11 cellular contexts compared by ENCODE assay signal in genomic region chr17:39663340-39663687, GRCh38. TPM values are rescaled to one million over a fixed set of nuclear protein-coding genes. Genes with fewer than 3 reads are reported as not detected.
DNase-seq lines count a peak whose midpoint lies in the region; ATAC-seq, FAIRE-seq and TF ChIP-seq lines count a peak whose summit lies in the region.
"Had no signal": no experiment of that assay in that cellular context is flagged by ENCODE, and none has a peak within 500 bp of the region (broad histone marks: within the 10 kb centered on the region; RNA-seq: fewer than 3 reads in every experiment).

No MANE protein-coding gene starts in this region.

- TF ChIP-seq EP300 in HepG2 (IDR thresholded peaks at IDR 0.05; ENCODE audit: low read depth in 2 of 2, low read length in 2 of 2) (no peak), HepG2 (CRISPR knock-in tag; IDR thresholded peaks at IDR 0.05; ENCODE audit: borderline replicate concordance) (no peak)

- no peak for FAIRE-seq in HepG2 (lab: Jason Lieb, UNC)

- H4K20me1 ChIP-seq in HepG2 (ENCODE audit: insufficient read depth, low read length): no peaks in the 10 kb centered on the region

- ATAC-seq in HepG2 (no peak), right lobe of liver (no peak), lower lobe of right lung (no peak)

- H3K79me2 ChIP-seq in HepG2 (ENCODE audit: insufficient read depth, low read length): no peaks in the 10 kb centered on the region

- POLR2A ChIA-PET in HepG2 (lab: Yijun Ruan, JAX): interaction anchor here (0.8 to 1.8 kb wide), 5 partner anchors 9 to 90 kb away, joined by 3 to 5 read pairs (median 3); no protein-coding TSS in a partner anchor

- BruUV-seq in HepG2 (replicated peaks; lab: Mats Ljungman, UMichigan): no TSS peak

- intact Hi-C loops in HepG2 (cut with micrococcal nuclease; ENCODE audit: unreplicated experiment) (no loop called here), right lobe of liver (cut with DNase I) (no loop called here), lower lobe of right lung (cut with DNase I) (no loop called here), spleen (cut with DNase I; ENCODE audit: low total_unique reads) (no loop called here)

- no peak for DNase-seq in HepG2 (ENCODE audit: low spot score)
- no peak for DNase-seq in right lobe of liver
- no peak for DNase-seq in lower lobe of right lung
- DNase-seq in NCI-H146 (lab: John Stamatoyannopoulos, UW): no peak
- DNase-seq in spleen: no peak
- DNase-seq in activated CD4-positive, alpha-beta T cell treated with anti-CD3 and anti-CD28 coated beads, Interleukin-2, amount 50 U/mL, for 1 hour: no peak
- DNase-seq: activated naive CD8-positive, alpha-beta T cell treated with anti-CD3 and anti-CD28 coated beads for 36 hours; DMS79; MV-4-11; ovary; uterus had no signal

- no peak overlapping the region for H3K9ac ChIP-seq in HepG2 (ENCODE audit: insufficient read depth, low read depth, low read length)

- H3K9me3 ChIP-seq in HepG2 (ENCODE audit: low read length) (no peaks in the 10 kb centered on the region), right lobe of liver (no peaks in the 10 kb centered on the region), lower lobe of right lung (no peaks in the 10 kb centered on the region), spleen (no peaks in the 10 kb centered on the region)
- H3K9me3 ChIP-seq: ovary, uterus had no signal

- no peak for TF ChIP-seq CTCF in HepG2 (CRISPR knock-in tag; IDR thresholded peaks at IDR 0.05)
- no peak for TF ChIP-seq CTCF in right lobe of liver (IDR thresholded peaks at IDR 0.05)
- TF ChIP-seq CTCF in lower lobe of right lung (IDR thresholded peaks at IDR 0.05): no peak
- TF ChIP-seq CTCF in spleen (IDR thresholded peaks at IDR 0.05 in 8 of 11, conservative IDR thresholded peaks at IDR 0.05 in 3 of 11): no peak

- peaks cover 5 to 23% of the 10 kb centered on the region in 2 experiments for H3K27me3 ChIP-seq in HepG2 (ENCODE audit: control insufficient read depth in 1 of 2, insufficient read depth in 2 of 2, low read length in 2 of 2)
- H3K27me3 ChIP-seq in right lobe of liver: no peaks in the 10 kb centered on the region
- H3K27me3 ChIP-seq in lower lobe of right lung (ENCODE audit: low read depth): peaks cover 24% of the 10 kb centered on the region
- peaks cover 0 to 37% (median 21%) of the 10 kb centered on the region in 7 donors for H3K27me3 ChIP-seq in spleen (replicated peaks in 1 of 7)
- H3K27me3 ChIP-seq: ovary had no signal

- H2AFZ ChIP-seq in HepG2 (ENCODE audit: low read length): no peak overlapping the region

- TF ChIP-seq POLR2A in HepG2 (IDR thresholded peaks at IDR 0.05; ENCODE audit: insufficient read depth in 1 of 2, low read depth in 2 of 2, low read length in 2 of 2) (no peak), right lobe of liver (IDR thresholded peaks at IDR 0.05) (no peak), spleen (IDR thresholded peaks at IDR 0.05) (no peak)

- TF ChIP-seq RAD21 in HepG2 (CRISPR knock-in tag; IDR thresholded peaks at IDR 0.05): no peak

- H3K27ac ChIP-seq in HepG2 (ENCODE audit: extremely low read length, insufficient read depth, low read length) (no peak overlapping the region), right lobe of liver (no peak overlapping the region), lower lobe of right lung (peak overlapping the region; percentile 85), spleen (no peak overlapping the region)
- H3K27ac ChIP-seq: ovary had no signal

- in situ Hi-C loops in HepG2 (cut with HindIII; ENCODE audit: extremely low pct_ligation_motif_present, low pct_unique_long_range_greater_than_20kb): no loop called here

- H3K4me1 ChIP-seq in HepG2 (ENCODE audit: insufficient read depth, low read length) (peaks cover 49% of the 10 kb centered on the region), right lobe of liver (peaks cover 0 to 45% (median 21%) of the 10 kb centered on the region in 4 donors), lower lobe of right lung (peaks cover 87% of the 10 kb centered on the region), spleen (peaks cover 0 to 84% (median 41%) of the 10 kb centered on the region in 6 donors)

- H3K4me2 ChIP-seq in HepG2 (ENCODE audit: low read depth, low read length): peak overlapping the region; percentile 59

- CTCF ChIA-PET in HepG2 (lab: Yijun Ruan, JAX; ENCODE audit: low intra/inter-chr PET ratio, low total read pairs): interaction anchor here (3.6 kb wide), 1 partner anchor 41 kb away, joined by 22 read pairs; no protein-coding TSS in a partner anchor

- WGBS in HepG2 (ENCODE audit: low lambda C conversion rate): 49% methylated on average over 4 of the region's 4 CpGs
- WGBS in right lobe of liver (ENCODE audit: insufficient coverage, low coverage, low lambda C conversion rate, missing lambda C conversion rate): 20% methylated on average over 3 of the region's 4 CpGs
- WGBS in spleen, 5 donors: 64 to 82% (median 74%) methylated on average over 4 of the region's 4 CpGs

- peaks cover 21 to 24% of the 10 kb centered on the region in 2 experiments; a peak in 4 of 5 replicates for H3K36me3 ChIP-seq in HepG2 (replicated peaks in 1 of 2; ENCODE audit: control insufficient read depth in 1 of 2, insufficient read depth in 2 of 2, low read length in 2 of 2)
- H3K36me3 ChIP-seq in right lobe of liver: no peaks in the 10 kb centered on the region
- H3K36me3 ChIP-seq in lower lobe of right lung: peaks cover 48% of the 10 kb centered on the region
- peaks cover 0 to 60% (median 44%) of the 10 kb centered on the region in 6 donors for H3K36me3 ChIP-seq in spleen
- H3K36me3 ChIP-seq: ovary, uterus had no signal

- H3K4me3 ChIP-seq in HepG2 (replicated peaks in 1 of 3; ENCODE audit: insufficient read depth in 1 of 3, low read depth in 2 of 3, low read length in 3 of 3): no peak overlapping the region; a peak in 1 of 6 replicates
- no peak overlapping the region for H3K4me3 ChIP-seq in right lobe of liver
- H3K4me3 ChIP-seq in lower lobe of right lung: no peak overlapping the region
- no peak overlapping the region for H3K4me3 ChIP-seq in spleen
- H3K4me3 ChIP-seq: ovary, uterus had no signal

RNA-seq across cellular contexts. Expression of gene TCAP, which starts 1.8 kb away (rescaled TPM):
- total RNA-seq in HepG2 (2016; rRNA removed; fragmentation: Illumina TruSeq; extraction: Trizol): 0.14 and 0.24 TPM in 2 replicates
- not detected in 2 replicates for total RNA-seq in HepG2 (2016; cell fraction: cytosol; rRNA removed; fragmentation: Illumina TruSeq; extraction: Trizol; ENCODE audit: low read depth)
- 0.26 TPM in 1 of 2 replicates, not detected in the other for total RNA-seq in HepG2 (2016; cell fraction: insoluble cytoplasmic fraction; rRNA removed; fragmentation: Illumina TruSeq; extraction: Trizol)
- 0.06 TPM in 1 of 2 replicates, not detected in the other for total RNA-seq in HepG2 (2016; cell fraction: membrane; rRNA removed; fragmentation: Illumina TruSeq; extraction: Trizol)
- 0.56 and 0.84 TPM in 2 replicates for total RNA-seq in HepG2 (2016; cell fraction: nucleus; rRNA removed; fragmentation: Illumina TruSeq; extraction: Trizol)
- polyA plus RNA-seq in HepG2 (2011; rRNA removed): 0.65 and 0.84 TPM in 2 replicates
- polyA plus RNA-seq in HepG2 (2011; cell fraction: cytosol; rRNA removed): 0.15 and 0.35 TPM in 2 replicates
- 6.0 and 8.8 TPM in 2 replicates for polyA plus RNA-seq in HepG2 (2011; cell fraction: nucleus; rRNA removed)
- 0.43 and 2.1 TPM in 2 replicates for polyA plus RNA-seq in HepG2 (2012)
- polyA plus RNA-seq in HepG2 (2016; cell fraction: cytosol; fragmentation: Illumina TruSeq; extraction: Trizol; ENCODE audit: low read depth): not detected in 2 replicates
- 0.19 TPM in 1 of 2 replicates, not detected in the other for polyA plus RNA-seq in HepG2 (2016; cell fraction: insoluble cytoplasmic fraction; fragmentation: Illumina TruSeq; extraction: Trizol; ENCODE audit: low read depth)
- polyA plus RNA-seq in HepG2 (2016; cell fraction: membrane; fragmentation: Illumina TruSeq; extraction: Trizol; ENCODE audit: low read depth): not detected in 2 replicates
- polyA plus RNA-seq in HepG2 (2016; cell fraction: nucleus; fragmentation: Illumina TruSeq; extraction: Trizol; ENCODE audit: insufficient read depth, low read depth): 0.51 and 0.85 TPM in 2 replicates
- polyA minus RNA-seq in HepG2 (2011; rRNA and poly(A)+ RNA removed; ENCODE audit: low replicate concordance): 2.2 and 2.6 TPM in 2 replicates
- polyA minus RNA-seq in HepG2 (2011; cell fraction: cytosol; rRNA and poly(A)+ RNA removed): not detected in 2 replicates
- polyA minus RNA-seq in HepG2 (2011; cell fraction: nucleus; rRNA and poly(A)+ RNA removed): 3.0 and 4.0 TPM in 2 replicates
- 1 to 10 TPM in 4 of 6 experiments, under 1 TPM in 2; 0.49 to 4.3 (median 1.1) TPM for total RNA-seq in right lobe of liver
- 3.7 TPM for total RNA-seq in lower lobe of right lung
- 1 to 10 TPM; 1.5 to 3.1 (median 2.2) TPM for total RNA-seq in spleen
- 1 to 10 TPM; 1.6 to 3.2 (median 2.0) TPM for polyA plus RNA-seq in spleen

RNA-seq across cellular contexts. Expression of gene PNMT, which starts 4.9 kb away (rescaled TPM):
- not detected in 2 replicates for total RNA-seq in HepG2 (2016; rRNA removed; fragmentation: Illumina TruSeq; extraction: Trizol)
- total RNA-seq in HepG2 (2016; cell fraction: cytosol; rRNA removed; fragmentation: Illumina TruSeq; extraction: Trizol; ENCODE audit: low read depth): not detected in 2 replicates
- total RNA-seq in HepG2 (2016; cell fraction: insoluble cytoplasmic fraction; rRNA removed; fragmentation: Illumina TruSeq; extraction: Trizol): not detected in 2 replicates
- total RNA-seq in HepG2 (2016; cell fraction: membrane; rRNA removed; fragmentation: Illumina TruSeq; extraction: Trizol): 0.17 TPM in 1 of 2 replicates, not detected in the other
- not detected in 2 replicates for total RNA-seq in HepG2 (2016; cell fraction: nucleus; rRNA removed; fragmentation: Illumina TruSeq; extraction: Trizol)
- polyA plus RNA-seq in HepG2 (2011; rRNA removed): 0.22 and 0.25 TPM in 2 replicates
- polyA plus RNA-seq in HepG2 (2011; cell fraction: cytosol; rRNA removed): 0.08 and 0.13 TPM in 2 replicates
- polyA plus RNA-seq in HepG2 (2011; cell fraction: nucleus; rRNA removed): 0.56 and 0.71 TPM in 2 replicates
- polyA plus RNA-seq in HepG2 (2012): 0.31 TPM in 1 of 2 replicates, not detected in the other
- 0.11 TPM in 1 of 2 replicates, not detected in the other for polyA plus RNA-seq in HepG2 (2016; cell fraction: cytosol; fragmentation: Illumina TruSeq; extraction: Trizol; ENCODE audit: low read depth)
- not detected in 2 replicates for polyA plus RNA-seq in HepG2 (2016; cell fraction: insoluble cytoplasmic fraction; fragmentation: Illumina TruSeq; extraction: Trizol; ENCODE audit: low read depth)
- polyA plus RNA-seq in HepG2 (2016; cell fraction: membrane; fragmentation: Illumina TruSeq; extraction: Trizol; ENCODE audit: low read depth): 0.15 TPM in 1 of 2 replicates, not detected in the other
- polyA plus RNA-seq in HepG2 (2016; cell fraction: nucleus; fragmentation: Illumina TruSeq; extraction: Trizol; ENCODE audit: insufficient read depth, low read depth): not detected in 2 replicates
- polyA minus RNA-seq in HepG2 (2011; rRNA and poly(A)+ RNA removed; ENCODE audit: low replicate concordance): not detected in 2 replicates
- not detected in 2 replicates for polyA minus RNA-seq in HepG2 (2011; cell fraction: cytosol; rRNA and poly(A)+ RNA removed)
- polyA minus RNA-seq in HepG2 (2011; cell fraction: nucleus; rRNA and poly(A)+ RNA removed): not detected in 2 replicates
- total RNA-seq in right lobe of liver: under 1 TPM in 2 of 6 experiments, not detected in 4; 0.37 TPM
- total RNA-seq in lower lobe of right lung: 3.9 TPM
- total RNA-seq in spleen: 1 to 10 TPM in 1 of 7 donors, under 1 TPM in 2, not detected in 4; 0.47 to 2.4 (median 0.51) TPM
- polyA plus RNA-seq in spleen: under 1 TPM; 0.28 to 0.93 (median 0.80) TPM
- total RNA-seq: activated naive CD8-positive, alpha-beta T cell treated with anti-CD3 and anti-CD28 coated beads for 36 hours had no signal

RNA-seq across cellular contexts. Expression of gene PGAP3, which starts 24.5 kb away (rescaled TPM):
- total RNA-seq in HepG2 (2016; rRNA removed; fragmentation: Illumina TruSeq; extraction: Trizol) (5.1 and 11.9 TPM in 2 replicates), right lobe of liver (10 to 100 TPM in 5 of 6 experiments, 1 to 10 TPM in 1; 9.7 to 25.7 (median 18.3) TPM), lower lobe of right lung (20.7 TPM), spleen (10 to 100 TPM; 15.5 to 27.4 (median 20.7) TPM)
- 1.1 and 1.5 TPM in 2 replicates for total RNA-seq in HepG2 (2016; cell fraction: cytosol; rRNA removed; fragmentation: Illumina TruSeq; extraction: Trizol; ENCODE audit: low read depth)
- 3.5 and 11.4 TPM in 2 replicates for total RNA-seq in HepG2 (2016; cell fraction: insoluble cytoplasmic fraction; rRNA removed; fragmentation: Illumina TruSeq; extraction: Trizol)
- total RNA-seq in HepG2 (2016; cell fraction: membrane; rRNA removed; fragmentation: Illumina TruSeq; extraction: Trizol): 3.2 and 3.3 TPM in 2 replicates
- total RNA-seq in HepG2 (2016; cell fraction: nucleus; rRNA removed; fragmentation: Illumina TruSeq; extraction: Trizol): 11.6 and 12.8 TPM in 2 replicates
- polyA plus RNA-seq in HepG2 (2011; rRNA removed) (14.6 and 21.2 TPM in 2 replicates), spleen (10 to 100 TPM; 11.5 to 21.3 (median 18.3) TPM)
- polyA plus RNA-seq in HepG2 (2011; cell fraction: cytosol; rRNA removed): 9.7 and 10.8 TPM in 2 replicates
- 53.0 and 67.8 TPM in 2 replicates for polyA plus RNA-seq in HepG2 (2011; cell fraction: nucleus; rRNA removed)
- 9.1 and 10.3 TPM in 2 replicates for polyA plus RNA-seq in HepG2 (2012)
- 0.93 and 0.97 TPM in 2 replicates for polyA plus RNA-seq in HepG2 (2016; cell fraction: cytosol; fragmentation: Illumina TruSeq; extraction: Trizol; ENCODE audit: low read depth)
- polyA plus RNA-seq in HepG2 (2016; cell fraction: insoluble cytoplasmic fraction; fragmentation: Illumina TruSeq; extraction: Trizol; ENCODE audit: low read depth): 4.1 and 5.4 TPM in 2 replicates
- polyA plus RNA-seq in HepG2 (2016; cell fraction: membrane; fragmentation: Illumina TruSeq; extraction: Trizol; ENCODE audit: low read depth): 2.1 and 2.4 TPM in 2 replicates
- polyA plus RNA-seq in HepG2 (2016; cell fraction: nucleus; fragmentation: Illumina TruSeq; extraction: Trizol; ENCODE audit: insufficient read depth, low read depth): 23.4 and 28.3 TPM in 2 replicates
- 12.0 and 44.9 TPM in 2 replicates for polyA minus RNA-seq in HepG2 (2011; rRNA and poly(A)+ RNA removed; ENCODE audit: low replicate concordance)
- 5.6 and 8.2 TPM in 2 replicates for polyA minus RNA-seq in HepG2 (2011; cell fraction: cytosol; rRNA and poly(A)+ RNA removed)
- polyA minus RNA-seq in HepG2 (2011; cell fraction: nucleus; rRNA and poly(A)+ RNA removed): 8.2 and 9.7 TPM in 2 replicates

RNA-seq across cellular contexts. Expression of gene STARD3, which starts 26.4 kb away (rescaled TPM):
- total RNA-seq in HepG2 (2016; rRNA removed; fragmentation: Illumina TruSeq; extraction: Trizol) (17.2 and 34.6 TPM in 2 replicates), right lobe of liver (10 to 100 TPM; 24.3 to 49.8 (median 28.0) TPM), lower lobe of right lung (76.6 TPM), spleen (100 to 1,000 TPM in 3 of 7 donors, 10 to 100 TPM in 4; 73.9 to 166 (median 98.7) TPM)
- 10.9 and 18.7 TPM in 2 replicates for total RNA-seq in HepG2 (2016; cell fraction: cytosol; rRNA removed; fragmentation: Illumina TruSeq; extraction: Trizol; ENCODE audit: low read depth)
- total RNA-seq in HepG2 (2016; cell fraction: insoluble cytoplasmic fraction; rRNA removed; fragmentation: Illumina TruSeq; extraction: Trizol): 16.7 and 36.4 TPM in 2 replicates
- total RNA-seq in HepG2 (2016; cell fraction: membrane; rRNA removed; fragmentation: Illumina TruSeq; extraction: Trizol): 28.2 and 28.3 TPM in 2 replicates
- 38.6 and 39.3 TPM in 2 replicates for total RNA-seq in HepG2 (2016; cell fraction: nucleus; rRNA removed; fragmentation: Illumina TruSeq; extraction: Trizol)
- polyA plus RNA-seq in HepG2 (2011; rRNA removed) (100 and 114 TPM in 2 replicates), spleen (100 to 1,000 TPM in 2 of 3 donors, 10 to 100 TPM in 1; 59.5 to 119 (median 102) TPM)
- polyA plus RNA-seq in HepG2 (2011; cell fraction: cytosol; rRNA removed): 87.6 and 94.1 TPM in 2 replicates
- polyA plus RNA-seq in HepG2 (2011; cell fraction: nucleus; rRNA removed): 583 and 640 TPM in 2 replicates
- polyA plus RNA-seq in HepG2 (2012): 57.3 and 69.8 TPM in 2 replicates
- 16.8 and 21.4 TPM in 2 replicates for polyA plus RNA-seq in HepG2 (2016; cell fraction: cytosol; fragmentation: Illumina TruSeq; extraction: Trizol; ENCODE audit: low read depth)
- polyA plus RNA-seq in HepG2 (2016; cell fraction: insoluble cytoplasmic fraction; fragmentation: Illumina TruSeq; extraction: Trizol; ENCODE audit: low read depth): 23.0 and 23.7 TPM in 2 replicates
- polyA plus RNA-seq in HepG2 (2016; cell fraction: membrane; fragmentation: Illumina TruSeq; extraction: Trizol; ENCODE audit: low read depth): 28.2 and 28.4 TPM in 2 replicates
- 96.9 and 102 TPM in 2 replicates for polyA plus RNA-seq in HepG2 (2016; cell fraction: nucleus; fragmentation: Illumina TruSeq; extraction: Trizol; ENCODE audit: insufficient read depth, low read depth)
- polyA minus RNA-seq in HepG2 (2011; rRNA and poly(A)+ RNA removed; ENCODE audit: low replicate concordance): 98.5 and 179 TPM in 2 replicates
- polyA minus RNA-seq in HepG2 (2011; cell fraction: cytosol; rRNA and poly(A)+ RNA removed): 38.4 and 57.6 TPM in 2 replicates
- 71.6 and 80.1 TPM in 2 replicates for polyA minus RNA-seq in HepG2 (2011; cell fraction: nucleus; rRNA and poly(A)+ RNA removed)

RNA-seq across cellular contexts. Expression of gene ERBB2, which starts 36.5 kb away (rescaled TPM):
- total RNA-seq in HepG2 (2016; rRNA removed; fragmentation: Illumina TruSeq; extraction: Trizol): 30.2 and 64.1 TPM in 2 replicates
- total RNA-seq in HepG2 (2016; cell fraction: cytosol; rRNA removed; fragmentation: Illumina TruSeq; extraction: Trizol; ENCODE audit: low read depth): 29.4 and 32.0 TPM in 2 replicates
- total RNA-seq in HepG2 (2016; cell fraction: insoluble cytoplasmic fraction; rRNA removed; fragmentation: Illumina TruSeq; extraction: Trizol): 24.5 and 63.0 TPM in 2 replicates
- 21.8 and 22.8 TPM in 2 replicates for total RNA-seq in HepG2 (2016; cell fraction: membrane; rRNA removed; fragmentation: Illumina TruSeq; extraction: Trizol)
- 81.6 and 99.0 TPM in 2 replicates for total RNA-seq in HepG2 (2016; cell fraction: nucleus; rRNA removed; fragmentation: Illumina TruSeq; extraction: Trizol)
- 57.7 and 77.7 TPM in 2 replicates for polyA plus RNA-seq in HepG2 (2011; rRNA removed)
- polyA plus RNA-seq in HepG2 (2011; cell fraction: cytosol; rRNA removed): 36.7 and 42.6 TPM in 2 replicates
- 210 and 211 TPM in 2 replicates for polyA plus RNA-seq in HepG2 (2011; cell fraction: nucleus; rRNA removed)
- polyA plus RNA-seq in HepG2 (2012): 69.2 and 69.6 TPM in 2 replicates
- 4.2 and 4.3 TPM in 2 replicates for polyA plus RNA-seq in HepG2 (2016; cell fraction: cytosol; fragmentation: Illumina TruSeq; extraction: Trizol; ENCODE audit: low read depth)
- polyA plus RNA-seq in HepG2 (2016; cell fraction: insoluble cytoplasmic fraction; fragmentation: Illumina TruSeq; extraction: Trizol; ENCODE audit: low read depth): 25.3 and 32.1 TPM in 2 replicates
- polyA plus RNA-seq in HepG2 (2016; cell fraction: membrane; fragmentation: Illumina TruSeq; extraction: Trizol; ENCODE audit: low read depth): 8.5 and 9.9 TPM in 2 replicates
- polyA plus RNA-seq in HepG2 (2016; cell fraction: nucleus; fragmentation: Illumina TruSeq; extraction: Trizol; ENCODE audit: insufficient read depth, low read depth): 149 and 153 TPM in 2 replicates
- polyA minus RNA-seq in HepG2 (2011; rRNA and poly(A)+ RNA removed; ENCODE audit: low replicate concordance): 39.8 and 292 TPM in 2 replicates
- polyA minus RNA-seq in HepG2 (2011; cell fraction: cytosol; rRNA and poly(A)+ RNA removed): 52.4 and 60.7 TPM in 2 replicates
- 58.8 and 83.7 TPM in 2 replicates for polyA minus RNA-seq in HepG2 (2011; cell fraction: nucleus; rRNA and poly(A)+ RNA removed)
- total RNA-seq in right lobe of liver: 10 to 100 TPM in 5 of 6 experiments, 1 to 10 TPM in 1; 8.9 to 40.4 (median 26.2) TPM
- 96.1 TPM for total RNA-seq in lower lobe of right lung
- total RNA-seq in spleen: 10 to 100 TPM in 5 of 7 donors, 1 to 10 TPM in 2; 8.5 to 15.9 (median 13.8) TPM
- polyA plus RNA-seq in spleen: 1 to 10 TPM; 3.4 to 6.6 (median 4.3) TPM
